In genomic region chr5:132680780-132681475, GRCh38 we compare ENCODE assay signal across 1 cellular context.
TF ChIP-seq lines count a peak whose summit lies in the region.

No MANE protein-coding gene starts in this region.

TF ChIP-seq in GM23338, 12 proteins besides CTCF, POLR2A, EP300 and RAD21 (continued from another document):
- TF ChIP-seq ZNF462 (CRISPR knock-in tag; IDR thresholded peaks at IDR 0.05) (no peak), JUNB (IDR thresholded peaks at IDR 0.05; ENCODE audit: unreplicated experiment) (no peak), NANOG (IDR thresholded peaks at IDR 0.05; ENCODE audit: borderline replicate concordance) (no peak), STAT1 (IDR thresholded peaks at IDR 0.05; ENCODE audit: unreplicated experiment) (no peak), ETS1 (IDR thresholded peaks at IDR 0.05) (no peak)
